In the genomic region with DNA sequence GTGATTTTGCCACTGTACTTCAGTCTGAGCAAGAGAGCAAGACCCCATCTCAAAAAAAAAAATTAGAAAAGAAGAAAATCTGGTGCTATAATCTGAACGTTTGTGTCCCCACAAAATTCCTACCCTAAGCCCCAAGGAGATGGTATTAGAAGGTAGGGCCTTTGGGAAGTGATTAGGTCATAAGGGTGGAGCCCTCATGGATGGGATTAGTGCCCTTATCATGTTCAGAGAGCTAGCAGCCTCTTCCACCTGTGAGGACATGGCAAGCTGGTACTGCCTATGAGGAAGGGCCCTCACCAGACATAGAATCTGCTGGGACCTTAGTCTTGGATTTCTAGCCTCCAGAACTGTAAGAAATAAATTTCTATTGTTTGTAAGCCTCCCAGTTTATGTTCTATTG, we compare ENCODE assay signal across 28 cellular contexts. TPM values are rescaled to one million over a fixed set of nuclear protein-coding genes. Genes with fewer than 3 reads are reported as not detected.
DNase-seq lines count a peak whose midpoint lies in the region; ATAC-seq, FAIRE-seq and TF ChIP-seq lines count a peak whose summit lies in the region.
"Had no signal": no experiment of that assay in that cellular context is flagged by ENCODE, and none has a peak within 500 bp of the region (broad histone marks: within the 10 kb centered on the region; RNA-seq: fewer than 3 reads in every experiment).

No MANE protein-coding gene starts in this region.

- H3K9me3 Mint-ChIP-seq in activated CD8-positive, alpha-beta memory T cell treated with anti-CD3 and anti-CD28 coated beads, Interleukin-2, amount 10 ng/mL, durations not matched to agents 7 days and 5 days (ENCODE audit: low read depth): no peaks in the 10 kb centered on the region
- H3K9me3 Mint-ChIP-seq: CD4-positive, alpha-beta T cell had no signal

- H3K4me2 ChIP-seq in HepG2 (ENCODE audit: low read depth, low read length) (no peak overlapping the region), hepatocyte (no peak overlapping the region)

- no peak overlapping the region for H3K9ac ChIP-seq in HepG2 (ENCODE audit: insufficient read depth, low read depth, low read length)
- H3K9ac ChIP-seq: GM23248 had no signal

- BruUV-seq in HepG2 (replicated peaks; lab: Mats Ljungman, UMichigan): no TSS peak

- H2AFZ ChIP-seq in HepG2 (ENCODE audit: low read length) (no peak overlapping the region), hepatocyte (no peak overlapping the region)
- H2AFZ ChIP-seq: GM23248 had no signal

- no peaks in the 10 kb centered on the region for H3K9me2 ChIP-seq in hepatocyte (replicated peaks; ENCODE audit: insufficient read depth)

- H3K79me2 ChIP-seq in HepG2 (ENCODE audit: insufficient read depth, low read length) (no peaks in the 10 kb centered on the region), hepatocyte (no peaks in the 10 kb centered on the region)

- H4K20me1 ChIP-seq in HepG2 (ENCODE audit: insufficient read depth, low read length): no peaks in the 10 kb centered on the region
- H4K20me1 ChIP-seq in hepatocyte (ENCODE audit: insufficient read depth, poor library complexity, severe bottlenecking): no peaks in the 10 kb centered on the region

- H3K4me3 Mint-ChIP-seq in activated CD8-positive, alpha-beta memory T cell treated with anti-CD3 and anti-CD28 coated beads, Interleukin-2, amount 10 ng/mL, durations not matched to agents 7 days and 5 days: no peak overlapping the region
- H3K4me3 Mint-ChIP-seq: CD14-positive monocyte; CD4-positive, alpha-beta T cell; CD8-positive, alpha-beta memory T cell had no signal

- H3K9me3 ChIP-seq in HepG2 (ENCODE audit: low read length) (no peaks in the 10 kb centered on the region), right lobe of liver (no peaks in the 10 kb centered on the region), hepatocyte (ENCODE audit: low read depth) (no peaks in the 10 kb centered on the region), stomach (no peaks in the 10 kb centered on the region)
- H3K9me3 ChIP-seq: BE2C had no signal

- ATAC-seq in HepG2 (no peak), right lobe of liver (no peak), GM18868 (IDR thresholded peaks at IDR 0.05; ENCODE audit: unreplicated experiment) (no peak), HG03097 (IDR thresholded peaks at IDR 0.05; ENCODE audit: low FRiP score, unreplicated experiment) (no peak)
- ATAC-seq in activated CD8-positive, alpha-beta memory T cell treated with anti-CD3 and anti-CD28 coated beads, Interleukin-2, amount 10 ng/mL, durations not matched to agents 7 days and 5 days: no peak

- intact Hi-C loops in HepG2 (cut with micrococcal nuclease; ENCODE audit: unreplicated experiment): no loop called here
- intact Hi-C loops in right lobe of liver (cut with DNase I): no loop called here
- intact Hi-C loops in stomach (cut with DNase I; ENCODE audit: low total_unique reads): no loop called here

- TF ChIP-seq EP300 in HepG2 (IDR thresholded peaks at IDR 0.05; ENCODE audit: low read depth in 2 of 2, low read length in 2 of 2) (no peak), HepG2 (CRISPR knock-in tag; IDR thresholded peaks at IDR 0.05; ENCODE audit: borderline replicate concordance) (no peak), stomach (IDR thresholded peaks at IDR 0.05) (no peak)

- H3K36me3 ChIP-seq in HepG2 (replicated peaks in 1 of 2; ENCODE audit: control insufficient read depth in 1 of 2, insufficient read depth in 2 of 2, low read length in 2 of 2) (no peaks in the 10 kb centered on the region), right lobe of liver (no peaks in the 10 kb centered on the region), hepatocyte (replicated peaks; ENCODE audit: insufficient read depth, low read depth) (no peaks in the 10 kb centered on the region), stomach (no peaks in the 10 kb centered on the region)
- H3K36me3 ChIP-seq: BE2C; BLaER1 treated with 17β-estradiol and CSF1 and Interleukin-3, amounts not matched to agents 10 nM and 100 nM had no signal

- FAIRE-seq in HepG2 (lab: Jason Lieb, UNC): no peak
- FAIRE-seq: A204.1, D721Med, GM12891, GM18507, GM19239, H1 had no signal

- no peak for TF ChIP-seq RAD21 in HepG2 (CRISPR knock-in tag; IDR thresholded peaks at IDR 0.05)

- peaks cover 18% of the 10 kb centered on the region for H3K4me1 Mint-ChIP-seq in activated CD8-positive, alpha-beta memory T cell treated with anti-CD3 and anti-CD28 coated beads, Interleukin-2, amount 10 ng/mL, durations not matched to agents 7 days and 5 days
- H3K4me1 Mint-ChIP-seq: CD8-positive, alpha-beta memory T cell had no signal

- peaks cover 2% of the 10 kb centered on the region for H3K27me3 Mint-ChIP-seq in activated CD8-positive, alpha-beta memory T cell treated with anti-CD3 and anti-CD28 coated beads, Interleukin-2, amount 10 ng/mL, durations not matched to agents 7 days and 5 days
- H3K27me3 Mint-ChIP-seq: CD4-positive, alpha-beta T cell had no signal

- WGBS in HepG2 (ENCODE audit: low lambda C conversion rate): 48% methylated on average over 1 of the region's 1 CpG
- 100% methylated on average over 1 of the region's 1 CpG for whole genome bisulfite sequencing in right lobe of liver (ENCODE audit: insufficient coverage, low coverage, low lambda C conversion rate, missing lambda C conversion rate)
- 93% methylated on average over 1 of the region's 1 CpG for WGBS in hepatocyte (ENCODE audit: low lambda C conversion rate, missing lambda C conversion rate)
- WGBS in stomach, 5 donors: 89 to 95% (median 92%) methylated on average over 1 of the region's 1 CpG

- H3K27ac ChIP-seq in HepG2 (ENCODE audit: extremely low read length, insufficient read depth, low read length) (no peak overlapping the region), right lobe of liver (no peak overlapping the region), hepatocyte (peak overlapping the region; percentile 53), stomach (peak overlapping the region; percentile 77 to 89 (median 87))
- H3K27ac ChIP-seq: 22Rv1, GM23248 had no signal

- POLR2A ChIA-PET in HepG2 (lab: Yijun Ruan, JAX): interaction anchor here (2.8 kb wide), 1 partner anchor 9 kb away, joined by 16 read pairs; no protein-coding TSS in a partner anchor

- H3K27ac Mint-ChIP-seq in activated CD8-positive, alpha-beta memory T cell treated with anti-CD3 and anti-CD28 coated beads, Interleukin-2, amount 10 ng/mL, durations not matched to agents 7 days and 5 days: no peak overlapping the region
- H3K27ac Mint-ChIP-seq: CD4-positive, alpha-beta T cell; CD8-positive, alpha-beta memory T cell had no signal

- H3K4me1 ChIP-seq in HepG2 (ENCODE audit: insufficient read depth, low read length): peaks cover 52% of the 10 kb centered on the region
- H3K4me1 ChIP-seq in right lobe of liver: no peaks in the 10 kb centered on the region
- peaks cover 17% of the 10 kb centered on the region for H3K4me1 ChIP-seq in hepatocyte (ENCODE audit: insufficient read depth)
- H3K4me1 ChIP-seq in stomach: peaks cover 29 to 68% (median 34%) of the 10 kb centered on the region in 4 donors
- H3K4me1 ChIP-seq: BE2C had no signal

- in situ Hi-C loops in HepG2 (cut with HindIII; ENCODE audit: extremely low pct_ligation_motif_present, low pct_unique_long_range_greater_than_20kb): no loop called here

- TF ChIP-seq POLR2A in HepG2 (IDR thresholded peaks at IDR 0.05; ENCODE audit: insufficient read depth in 1 of 2, low read depth in 2 of 2, low read length in 2 of 2) (no peak), right lobe of liver (IDR thresholded peaks at IDR 0.05) (no peak), stomach (IDR thresholded peaks at IDR 0.05) (no peak)

- H3K4me3 ChIP-seq in HepG2 (replicated peaks in 1 of 3; ENCODE audit: insufficient read depth in 1 of 3, low read depth in 2 of 3, low read length in 3 of 3): no peak overlapping the region
- no peak overlapping the region for H3K4me3 ChIP-seq in right lobe of liver
- no peak overlapping the region for H3K4me3 ChIP-seq in hepatocyte
- no peak overlapping the region for H3K4me3 ChIP-seq in stomach
- H3K4me3 ChIP-seq: BLaER1 treated with 17β-estradiol and CSF1 and Interleukin-3, amounts not matched to agents 10 nM and 100 nM; GM23248 had no signal

- TF ChIP-seq CTCF in HepG2 (CRISPR knock-in tag; IDR thresholded peaks at IDR 0.05) (no peak), right lobe of liver (IDR thresholded peaks at IDR 0.05) (no peak), hepatocyte (IDR thresholded peaks at IDR 0.05; ENCODE audit: poor library complexity) (no peak), stomach (IDR thresholded peaks at IDR 0.05) (no peak)

- no peaks in the 10 kb centered on the region for H3K27me3 ChIP-seq in HepG2 (ENCODE audit: control insufficient read depth in 1 of 2, insufficient read depth in 2 of 2, low read length in 2 of 2)
- no peaks in the 10 kb centered on the region for H3K27me3 ChIP-seq in right lobe of liver
- H3K27me3 ChIP-seq in hepatocyte: no peaks in the 10 kb centered on the region
- H3K27me3 ChIP-seq in stomach: no peaks in the 10 kb centered on the region
- H3K27me3 ChIP-seq: BE2C; BLaER1 treated with 17β-estradiol and CSF1 and Interleukin-3, amounts not matched to agents 10 nM and 100 nM had no signal

- DNase-seq in HepG2 (ENCODE audit: low spot score) (no peak), right lobe of liver (no peak), hepatocyte (ENCODE audit: low spot score) (no peak), stomach (no peak), NCI-H146 treated with DMSO at 0.1 percent for 48 hours (lab: John Stamatoyannopoulos, UW; ENCODE audit: unreplicated experiment) (no peak)
- DNase-seq in activated CD8-positive, alpha-beta memory T cell treated with anti-CD3 and anti-CD28 coated beads, Interleukin-2, amount 10 ng/mL, durations not matched to agents 7 days and 5 days: no peak
- DNase-seq: AML-193; BE2C; CD4-positive, alpha-beta T cell; CD8-positive, alpha-beta memory T cell; DMS 273 treated with DMSO at 0.1 percent for 48 hours; DMS79; EL; GDM1; GM23248; H7; HCEC 1CT had no signal

- no peaks in the 10 kb centered on the region for H3K36me3 Mint-ChIP-seq in activated CD8-positive, alpha-beta memory T cell treated with anti-CD3 and anti-CD28 coated beads, Interleukin-2, amount 10 ng/mL, durations not matched to agents 7 days and 5 days
- H3K36me3 Mint-ChIP-seq: CD8-positive, alpha-beta memory T cell had no signal

- CTCF ChIA-PET in HepG2 (lab: Yijun Ruan, JAX; ENCODE audit: low intra/inter-chr PET ratio, low total read pairs): interaction anchor here (0.6 kb wide), 1 partner anchor 279 kb away, joined by 3 read pairs; no protein-coding TSS in a partner anchor
- CTCF ChIA-PET in activated CD8-positive, alpha-beta memory T cell treated with anti-CD3 and anti-CD28 coated beads, Interleukin-2, amount 10 ng/mL, durations not matched to agents 7 days and 5 days (lab: Charles Lee): no interaction called here

RNA-seq across cellular contexts. Expression of a gene that starts 50.4 kb away (rescaled TPM):
- total RNA-seq in HepG2 (2016; rRNA removed; fragmentation: Illumina TruSeq; extraction: Trizol) (48.8 and 130 TPM in 2 replicates), right lobe of liver (100 to 1,000 TPM in 2 of 6 experiments, 10 to 100 TPM in 4; 48.4 to 109 (median 97.8) TPM), hepatocyte (136 and 172 TPM in 2 replicates), stomach (100 to 1,000 TPM in 3 of 5 donors, 10 to 100 TPM in 2; 51.3 to 204 (median 112) TPM)
- total RNA-seq in HepG2 (2016; cell fraction: cytosol; rRNA removed; fragmentation: Illumina TruSeq; extraction: Trizol; ENCODE audit: low read depth): 13.1 and 13.3 TPM in 2 replicates
- total RNA-seq in HepG2 (2016; cell fraction: insoluble cytoplasmic fraction; rRNA removed; fragmentation: Illumina TruSeq; extraction: Trizol): 39.2 and 136 TPM in 2 replicates
- 18.9 and 22.5 TPM in 2 replicates for total RNA-seq in HepG2 (2016; cell fraction: membrane; rRNA removed; fragmentation: Illumina TruSeq; extraction: Trizol)
- 211 and 228 TPM in 2 replicates for total RNA-seq in HepG2 (2016; cell fraction: nucleus; rRNA removed; fragmentation: Illumina TruSeq; extraction: Trizol)
- polyA plus RNA-seq in HepG2 (2011; rRNA removed) (106 and 126 TPM in 2 replicates), hepatocyte (69.4 and 74.2 TPM in 2 replicates), stomach (10 to 100 TPM; 38.2 to 76.2 (median 45.1) TPM)
- 92.4 and 98.4 TPM in 2 replicates for polyA plus RNA-seq in HepG2 (2011; cell fraction: cytosol; rRNA removed)
- 739 and 796 TPM in 2 replicates for polyA plus RNA-seq in HepG2 (2011; cell fraction: nucleus; rRNA removed)
- polyA plus RNA-seq in HepG2 (2012): 198 and 216 TPM in 2 replicates
- 8.9 and 9.6 TPM in 2 replicates for polyA plus RNA-seq in HepG2 (2016; cell fraction: cytosol; fragmentation: Illumina TruSeq; extraction: Trizol; ENCODE audit: low read depth)
- polyA plus RNA-seq in HepG2 (2016; cell fraction: insoluble cytoplasmic fraction; fragmentation: Illumina TruSeq; extraction: Trizol; ENCODE audit: low read depth): 41.9 and 44.7 TPM in 2 replicates
- polyA plus RNA-seq in HepG2 (2016; cell fraction: membrane; fragmentation: Illumina TruSeq; extraction: Trizol; ENCODE audit: low read depth): 15.4 and 16.3 TPM in 2 replicates
- polyA plus RNA-seq in HepG2 (2016; cell fraction: nucleus; fragmentation: Illumina TruSeq; extraction: Trizol; ENCODE audit: insufficient read depth, low read depth): 270 and 279 TPM in 2 replicates
- 277 and 558 TPM in 2 replicates for polyA minus RNA-seq in HepG2 (2011; rRNA and poly(A)+ RNA removed; ENCODE audit: low replicate concordance)
- 259 and 274 TPM in 2 replicates for polyA minus RNA-seq in HepG2 (2011; cell fraction: cytosol; rRNA and poly(A)+ RNA removed)
- polyA minus RNA-seq in HepG2 (2011; cell fraction: nucleus; rRNA and poly(A)+ RNA removed): 831 and 1,056 TPM in 2 replicates
- 10 to 100 TPM in 1 of 2 experiments, 1 to 10 TPM in 1; 9.8 to 13.2 TPM for total RNA-seq in activated CD8-positive, alpha-beta memory T cell treated with anti-CD3 and anti-CD28 coated beads, Interleukin-2, amount 10 ng/mL, durations not matched to agents 7 days and 5 days

Comparison
In these comparisons a context has a peak if more than half of its experiments do, and no peak if none do; other contexts are left out.
1. H3K27ac ChIP-seq: peak in hepatocyte (single experiment) and stomach (5 of 5); none in HepG2 (single experiment) and right lobe of liver (0 of 3).